15 cellular contexts compared by ENCODE assay signal in genomic region chr10:69828115-69828870, GRCh38.
"Had no signal": no experiment of that assay in that cellular context is flagged by ENCODE, and none has a peak within 500 bp of the region (broad histone marks: within the 10 kb centered on the region; RNA-seq: fewer than 3 reads in every experiment).

No MANE protein-coding gene starts in this region.

- H3K4me3 ChIP-seq: esophagus muscularis mucosa, hepatocyte, tibial nerve had no signal

- H3K4me1 ChIP-seq: tibial nerve had no signal

- H3K27me3 ChIP-seq: esophagus muscularis mucosa, hepatocyte, tibial nerve had no signal

- H3K36me3 Mint-ChIP-seq: activated naive CD8-positive, alpha-beta T cell had no signal

- ATAC-seq: activated CD4-positive, CD25-positive, alpha-beta regulatory T cell treated with anti-CD3 and anti-CD28 coated beads, Interleukin-2, amount 50 U/mL, for 24 hours; left lobe of liver had no signal

- H3K4me2 ChIP-seq: hepatocyte had no signal

- H2AFZ ChIP-seq: hepatocyte had no signal

- H3K79me2 ChIP-seq: hepatocyte had no signal

- H3K27ac Mint-ChIP-seq: activated naive CD8-positive, alpha-beta T cell had no signal

- H3K27ac ChIP-seq: esophagus muscularis mucosa, neutrophil, tibial nerve had no signal

- H3K36me3 ChIP-seq: esophagus muscularis mucosa, neutrophil, tibial nerve had no signal

- H3K4me3 Mint-ChIP-seq: activated naive CD8-positive, alpha-beta T cell had no signal

- DNase-seq: activated CD4-positive, alpha-beta T cell treated with anti-CD3 and anti-CD28 coated beads, Interleukin-2, amount 50 U/mL, for 1 hour; activated CD8-positive, alpha-beta memory T cell treated with anti-CD3 and anti-CD28 coated beads for 24 hours; activated gamma-delta T cell treated with Interleukin-2 at 50 U/mL for 16 hours; amniotic stem cell; caudate nucleus; mammary epithelial cell; stimulated activated CD4-positive, alpha-beta T cell treated with anti-CD3 and anti-CD28 coated beads, Interleukin-4, amount 100 ng/mL, for 1 hour; stimulated activated naive CD4-positive, alpha-beta T cell had no signal

- H3K9me3 ChIP-seq: esophagus muscularis mucosa, neutrophil, tibial nerve had no signal
